Comparison of ENCODE assay signal across 19 cellular contexts in genomic region chr15:89785064-89785770, GRCh38. TPM values are rescaled to one million over a fixed set of nuclear protein-coding genes. Genes with fewer than 3 reads are reported as not detected.
A peak's percentile ranks its signal among the peaks of the same experiment; 100 is the strongest.
DNase-seq lines count a peak whose midpoint lies in the region; TF ChIP-seq lines count a peak whose summit lies in the region.
"Had no signal": no experiment of that assay in that cellular context is flagged by ENCODE, and none has a peak within 500 bp of the region (broad histone marks: within the 10 kb centered on the region; RNA-seq: fewer than 3 reads in every experiment).

No MANE protein-coding gene starts in this region.

- CTCF ChIA-PET in PC-9 (lab: Charles Lee) = interaction anchor here (0.5 to 1.6 kb wide), 3 partner anchors 24 to 90 kb away, joined by 3 to 6 read pairs (median 3); no protein-coding TSS in a partner anchor
- CTCF ChIA-PET in OCI-LY7 (lab: Charles Lee; ENCODE audit: unreplicated experiment) = interaction anchor here (0.6 kb wide), 1 partner anchor 23 kb away, joined by 3 read pairs; no protein-coding TSS in a partner anchor

- H3K27me3 ChIP-seq in PC-9 (ENCODE audit: insufficient read depth, low read depth) (no peaks in the 10 kb centered on the region), hepatocyte (no peaks in the 10 kb centered on the region)
- H3K27me3 ChIP-seq: gastroesophageal sphincter, MG63, tibial artery had no signal

- peak overlapping the region; percentile 96 for H3K27ac ChIP-seq in PC-9
- H3K27ac ChIP-seq in hepatocyte = peak overlapping the region; percentile 76
- no peak overlapping the region for H3K27ac ChIP-seq in OCI-LY7 (ENCODE audit: low read depth, low read length, poor library complexity, severe bottlenecking)
- H3K27ac ChIP-seq: gastroesophageal sphincter, tibial artery had no signal

- H3K4me3 ChIP-seq in PC-9 (no peak overlapping the region), hepatocyte (no peak overlapping the region), OCI-LY7 (ENCODE audit: low read depth, low read length, poor library complexity, severe bottlenecking) (no peak overlapping the region)
- H3K4me3 ChIP-seq: gastroesophageal sphincter, MG63, tibial artery had no signal

- H3K4me3 Mint-ChIP-seq in osteocyte (ENCODE audit: unreplicated experiment) = no peak overlapping the region
- H3K4me3 Mint-ChIP-seq: activated naive CD8-positive, alpha-beta T cell treated with anti-CD3 and anti-CD28 coated beads for 36 hours; naive thymus-derived CD8-positive, alpha-beta T cell had no signal

- no peaks in the 10 kb centered on the region for H4K20me1 ChIP-seq in PC-9 (ENCODE audit: insufficient read depth)
- no peaks in the 10 kb centered on the region for H4K20me1 ChIP-seq in hepatocyte (ENCODE audit: insufficient read depth, poor library complexity, severe bottlenecking)
- H4K20me1 ChIP-seq in OCI-LY7 (ENCODE audit: insufficient read depth, low read length) = no peaks in the 10 kb centered on the region

- DNase-seq in D341Med (ENCODE audit: low spot score) (peak; percentile 20), PC-9 (peak; percentile 71 to 76), hepatocyte (ENCODE audit: low spot score) (peak; percentile 73), osteocyte (ENCODE audit: extremely low spot score, unreplicated experiment) (no peak), hepatic stellate cell (ENCODE audit: low spot score) (no peak), OCI-LY7 (ENCODE audit: low spot score) (no peak), NCI-H2171 (lab: John Stamatoyannopoulos, UW) (no peak), HUDEP-2 (lab: John Stamatoyannopoulos, UW; ENCODE audit: unreplicated experiment in 76 of 76) (no peak)
- DNase-seq: activated naive CD8-positive, alpha-beta T cell treated with anti-CD3 and anti-CD28 coated beads for 36 hours; activated T-cell treated with anti-CD3 and anti-CD28 coated beads, Interleukin-2, amount 50 U/mL, for 1 hour; DMS153; MG63; naive thymus-derived CD8-positive, alpha-beta T cell; NCI-H2029 treated with DMSO at 0.1 percent for 48 hours; NCI-H748 treated with DMSO at 0.1 percent for 48 hours; stimulated activated CD4-positive, alpha-beta T cell treated with anti-CD3 and anti-CD28 coated beads, Interleukin-1b, Interleukin-23, amount 100 ng/mL, for 48 hours; T-helper 9 cell; tibial artery had no signal

- TF ChIP-seq CTCF in PC-9 (conservative IDR thresholded peaks at IDR 0.05) = no peak
- TF ChIP-seq CTCF in hepatocyte (IDR thresholded peaks at IDR 0.05; ENCODE audit: poor library complexity) = no peak
- TF ChIP-seq CTCF in osteocyte (IDR thresholded peaks at IDR 0.05) = no peak
- no peak for TF ChIP-seq CTCF in OCI-LY7 (conservative IDR thresholded peaks at IDR 0.05; ENCODE audit: low read length)

- peaks cover 29% of the 10 kb centered on the region for H3K4me1 Mint-ChIP-seq in osteocyte (ENCODE audit: unreplicated experiment)
- H3K4me1 Mint-ChIP-seq: activated naive CD8-positive, alpha-beta T cell treated with anti-CD3 and anti-CD28 coated beads for 36 hours had no signal

- peak overlapping the region; percentile 51 for H3K4me2 ChIP-seq in PC-9
- peak overlapping the region; percentile 6 for H3K4me2 ChIP-seq in hepatocyte
- H3K4me2 ChIP-seq in OCI-LY7 (ENCODE audit: low read length) = no peak overlapping the region

- H3K9me3 ChIP-seq in PC-9 (ENCODE audit: insufficient read depth, low read depth) (no peaks in the 10 kb centered on the region), hepatocyte (ENCODE audit: low read depth) (peaks cover 3% of the 10 kb centered on the region), OCI-LY7 (ENCODE audit: low read length) (0 out of 2 replicates have a peak, but pooled peaks cover 12% of the 10 kb centered on the region)
- H3K9me3 ChIP-seq: MG63 had no signal

- no peaks in the 10 kb centered on the region for H3K27me3 Mint-ChIP-seq in osteocyte (ENCODE audit: unreplicated experiment)

- POLR2A ChIA-PET in PC-9 (lab: Charles Lee; ENCODE audit: unreplicated experiment) = no interaction called here
- POLR2A ChIA-PET in OCI-LY7 (lab: Charles Lee) = no interaction called here

- BruUV-seq in PC-9 (replicated peaks; lab: Mats Ljungman, UMichigan) = TSS peak; percentile 24
- no TSS peak for BruUV-seq in OCI-LY7 (replicated peaks; lab: Mats Ljungman, UMichigan)

- H3K4me1 ChIP-seq in PC-9 (replicated peaks; ENCODE audit: insufficient read depth) (peaks cover 67% of the 10 kb centered on the region), hepatocyte (ENCODE audit: insufficient read depth) (peaks cover 34% of the 10 kb centered on the region), OCI-LY7 (ENCODE audit: insufficient read depth, low read length, poor library complexity, severe bottlenecking) (no peaks in the 10 kb centered on the region)
- H3K4me1 ChIP-seq: gastroesophageal sphincter had no signal

- peaks cover 84% of the 10 kb centered on the region for H3F3A ChIP-seq in PC-9 (ENCODE audit: insufficient read depth, low read depth)

- WGBS in hepatocyte (ENCODE audit: low lambda C conversion rate, missing lambda C conversion rate) = 69% methylated on average over 13 of the region's 13 CpGs

- H3K27ac Mint-ChIP-seq in osteocyte (ENCODE audit: unreplicated experiment) = peak overlapping the region; percentile 71
- H3K27ac Mint-ChIP-seq: activated naive CD8-positive, alpha-beta T cell treated with anti-CD3 and anti-CD28 coated beads for 36 hours; naive thymus-derived CD8-positive, alpha-beta T cell had no signal

- intact Hi-C loops in PC-9 (cut with micrococcal nuclease; ENCODE audit: unreplicated experiment) = loop anchor here (1.0 to 2.0 kb wide), 2 partner anchors 36 to 51 kb away; no protein-coding TSS in a partner anchor
- intact Hi-C loops in OCI-LY7 (cut with micrococcal nuclease; ENCODE audit: unreplicated experiment) = no loop called here

- H2AFZ ChIP-seq in PC-9 = no peak overlapping the region
- no peak overlapping the region for H2AFZ ChIP-seq in hepatocyte
- no peak overlapping the region for H2AFZ ChIP-seq in OCI-LY7 (ENCODE audit: low read length)

- peaks cover 8% of the 10 kb centered on the region for H3K9me3 Mint-ChIP-seq in osteocyte (ENCODE audit: unreplicated experiment)

- H3K79me2 ChIP-seq in PC-9 (ENCODE audit: low read depth) = no peaks in the 10 kb centered on the region
- H3K79me2 ChIP-seq in hepatocyte = no peaks in the 10 kb centered on the region
- H3K79me2 ChIP-seq in OCI-LY7 (ENCODE audit: insufficient read depth, low read depth, low read length) = no peaks in the 10 kb centered on the region

- no peaks in the 10 kb centered on the region for H3K9me2 ChIP-seq in PC-9 (ENCODE audit: insufficient read depth)
- H3K9me2 ChIP-seq in hepatocyte (replicated peaks; ENCODE audit: insufficient read depth) = no peaks in the 10 kb centered on the region
- H3K9me2 ChIP-seq in OCI-LY7 (ENCODE audit: insufficient read depth, low read length) = no peaks in the 10 kb centered on the region

- H3K36me3 ChIP-seq in PC-9 (ENCODE audit: low read depth) (peaks cover 21% of the 10 kb centered on the region), hepatocyte (replicated peaks; ENCODE audit: insufficient read depth, low read depth) (no peaks in the 10 kb centered on the region), OCI-LY7 (ENCODE audit: insufficient read depth, low read length) (no peaks in the 10 kb centered on the region)
- H3K36me3 ChIP-seq: gastroesophageal sphincter had no signal

- H3K36me3 Mint-ChIP-seq in osteocyte (ENCODE audit: unreplicated experiment) = peaks cover 20% of the 10 kb centered on the region
- H3K36me3 Mint-ChIP-seq: activated naive CD8-positive, alpha-beta T cell treated with anti-CD3 and anti-CD28 coated beads for 36 hours had no signal

RNA-seq across cellular contexts. Expression of gene MESP2, which starts 9.1 kb away (rescaled TPM):
- total RNA-seq in PC-9 (2021) (1.3 and 2.4 TPM in 2 replicates), hepatocyte (0.30 and 1.2 TPM in 2 replicates), osteocyte (not detected in 2 replicates), OCI-LY7 (2022) (not detected in 2 replicates)
- polyA plus RNA-seq in hepatocyte = not detected in 2 replicates
- total RNA-seq in OCI-LY7 (2014; rRNA removed; shearing (Covaris generic)) = not detected in 2 replicates
- total RNA-seq: activated naive CD8-positive, alpha-beta T cell treated with anti-CD3 and anti-CD28 coated beads for 36 hours; gastroesophageal sphincter; naive thymus-derived CD8-positive, alpha-beta T cell had no signal
- polyA plus RNA-seq: naive thymus-derived CD8-positive, alpha-beta T cell had no signal

RNA-seq across cellular contexts. Expression of gene ANPEP, which starts 29.4 kb away (rescaled TPM):
- 172 and 175 TPM in 2 replicates for total RNA-seq in PC-9 (2021)
- 115 and 137 TPM in 2 replicates for total RNA-seq in hepatocyte
- 123 and 166 TPM in 2 replicates for polyA plus RNA-seq in hepatocyte
- total RNA-seq in osteocyte = 93.1 and 95.4 TPM in 2 replicates
- 0.03 and 0.10 TPM in 2 replicates for total RNA-seq in OCI-LY7 (2014; rRNA removed; shearing (Covaris generic))
- total RNA-seq in OCI-LY7 (2022) = 0.29 TPM in 1 of 2 replicates, not detected in the other

RNA-seq across cellular contexts. Expression of gene MESP1, which starts 34.2 kb away (rescaled TPM):
- 8.5 and 17.8 TPM in 2 replicates for total RNA-seq in PC-9 (2021)
- 0.48 and 0.50 TPM in 2 replicates for total RNA-seq in hepatocyte
- 1.0 and 2.7 TPM in 2 replicates for polyA plus RNA-seq in hepatocyte
- 2.1 and 2.2 TPM in 2 replicates for total RNA-seq in osteocyte
- total RNA-seq in OCI-LY7 (2014; rRNA removed; shearing (Covaris generic)) = 0.05 and 3.5 TPM in 2 replicates
- not detected in 2 replicates for total RNA-seq in OCI-LY7 (2022)

Comparison
In these comparisons a context has a peak if more than half of its experiments do, and no peak if none do; other contexts are left out.
1. DNase-seq: peak in D341Med (single experiment), PC-9 (2 of 2) and hepatocyte (single experiment); none in osteocyte (single experiment), hepatic stellate cell (single experiment), OCI-LY7 (single experiment), NCI-H2171 (single experiment) and HUDEP-2 (0 of 76).
2. RNA of gene ANPEP, which starts 29.4 kb away (total RNA-seq): 172 to 175 TPM in PC-9, 115 to 137 TPM in hepatocyte and 93.1 to 95.4 TPM in osteocyte; 0.03 to 0.29 TPM in OCI-LY7; every median in the first group is over 10 times any median in the second.